Comparison of ENCODE assay signal across 9 cellular contexts in genomic region chr12:11310336-11310735, GRCh38. TPM values are rescaled to one million over a fixed set of nuclear protein-coding genes. Genes with fewer than 3 reads are reported as not detected.
"Had no signal": no experiment of that assay in that cellular context is flagged by ENCODE, and none has a peak within 500 bp of the region (broad histone marks: within the 10 kb centered on the region; RNA-seq: fewer than 3 reads in every experiment).

PRB4 (minus strand) TSS chr12:11310436; CDS start chr12:11310398, 38 bp downstream.

- ATAC-seq: GM12878 had no signal

- DNase-seq: GDM1, GF-D8 had no signal

- H3K4me3 ChIP-seq: GM12878 had no signal

- FAIRE-seq: G401.6, GM12878, GM12891, GM12892, GM18507, GM19239 had no signal

RNA-seq across cellular contexts. Expression of gene PRB4, which starts in this region (rescaled TPM):
- total RNA-seq: G401, GM12878 had no signal
